In genomic region chrX:103170216-103170615, GRCh38 we compare ENCODE assay signal across 31 cellular contexts. TPM values are rescaled to one million over a fixed set of nuclear protein-coding genes. Genes with fewer than 3 reads are reported as not detected.
DNase-seq lines count a peak whose midpoint lies in the region; ATAC-seq, FAIRE-seq and TF ChIP-seq lines count a peak whose summit lies in the region.
"Had no signal": no experiment of that assay in that cellular context is flagged by ENCODE, and none has a peak within 500 bp of the region (broad histone marks: within the 10 kb centered on the region; RNA-seq: fewer than 3 reads in every experiment).

No MANE protein-coding gene starts in this region.

- intact Hi-C loops in HCT116 (cut with micrococcal nuclease), result loop anchor here (10.0 kb wide), 1 partner anchor 335 kb away; no protein-coding TSS in a partner anchor
- intact Hi-C loops in uterus (cut with DNase I; ENCODE audit: low total_unique reads), result no loop called here

- peak; percentile 72 for FAIRE-seq in astrocyte (lab: Jason Lieb, UNC)
- FAIRE-seq: A549 had no signal

- no peak overlapping the region for H3K4me3 Mint-ChIP-seq in astrocyte (ENCODE audit: unreplicated experiment)
- H3K4me3 Mint-ChIP-seq in type B pancreatic cell, result no peak overlapping the region
- H3K4me3 Mint-ChIP-seq: activated naive CD8-positive, alpha-beta T cell treated with anti-CD3 and anti-CD28 coated beads for 36 hours; activated T-helper 17 cell treated with anti-CD3 and anti-CD28 coated beads, Interleukin-2, amount 50 U/mL, for 72 hours; IgD-negative memory B cell; stimulated activated effector memory CD8-positive, alpha-beta T cell treated with anti-CD3 and anti-CD28 coated beads, Interleukin-12 subunit alpha, Interleukin-12 subunit beta, amount 100 ng/mL, for 72 hours; WTC11 had no signal

- H3K9me2 ChIP-seq in HCT116 (ENCODE audit: insufficient read depth), result no peaks in the 10 kb centered on the region

- no peak for TF ChIP-seq RAD21 in HCT116 (IDR thresholded peaks at IDR 0.05; ENCODE audit: low read depth)

- H3K4me2 ChIP-seq in HCT116 (ENCODE audit: low read length) (peak overlapping the region; percentile 36), astrocyte (ENCODE audit: low read length) (no peak overlapping the region)
- H3K4me2 ChIP-seq: A549 had no signal

- H3K4me1 Mint-ChIP-seq in astrocyte (ENCODE audit: low read depth, unreplicated experiment) (peaks cover 3% of the 10 kb centered on the region), type B pancreatic cell (ENCODE audit: unreplicated experiment) (no peaks in the 10 kb centered on the region)
- H3K4me1 Mint-ChIP-seq: activated naive CD8-positive, alpha-beta T cell treated with anti-CD3 and anti-CD28 coated beads for 36 hours; activated T-helper 17 cell treated with anti-CD3 and anti-CD28 coated beads, Interleukin-2, amount 50 U/mL, for 72 hours; IgD-negative memory B cell; stimulated activated effector memory CD8-positive, alpha-beta T cell treated with anti-CD3 and anti-CD28 coated beads, Interleukin-12 subunit alpha, Interleukin-12 subunit beta, amount 100 ng/mL, for 72 hours had no signal

- RAD21 ChIA-PET in HCT116 (lab: Charles Lee; ENCODE audit: low non-redundant PET in 1 of 2, low total read pairs in 2 of 2, uncharacterized antibody in 2 of 2, unreplicated experiment in 2 of 2), result no interaction called here

- H3K9ac ChIP-seq in HCT116 (ENCODE audit: low read length), result no peak overlapping the region
- no peak overlapping the region for H3K9ac ChIP-seq in astrocyte (ENCODE audit: low read length)

- TF ChIP-seq POLR2A in HCT116 (IDR thresholded peaks at IDR 0.05; ENCODE audit: borderline replicate concordance, extremely low read depth, insufficient read depth, insufficient read length) (no peak), uterus (IDR thresholded peaks at IDR 0.05) (no peak)

- H3K36me3 Mint-ChIP-seq in astrocyte (ENCODE audit: low read depth, unreplicated experiment) (no peaks in the 10 kb centered on the region), type B pancreatic cell (no peaks in the 10 kb centered on the region)
- H3K36me3 Mint-ChIP-seq: activated naive CD8-positive, alpha-beta T cell treated with anti-CD3 and anti-CD28 coated beads for 36 hours; IgD-negative memory B cell; stimulated activated effector memory CD8-positive, alpha-beta T cell treated with anti-CD3 and anti-CD28 coated beads, Interleukin-12 subunit alpha, Interleukin-12 subunit beta, amount 100 ng/mL, for 72 hours; WTC11 had no signal

- CTCF ChIA-PET in HCT116 (lab: Charles Lee), result interaction anchor here (1.1 kb wide), 1 partner anchor 219 kb away, joined by 4 read pairs; no protein-coding TSS in a partner anchor

- TF ChIP-seq CTCF in HCT116 (IDR thresholded peaks at IDR 0.05 in 2 of 3, conservative IDR thresholded peaks at IDR 0.05 in 1 of 3; ENCODE audit: borderline replicate concordance in 1 of 3, insufficient read depth in 1 of 3, low read depth in 2 of 3, low read length in 2 of 3), result no peak
- TF ChIP-seq CTCF in astrocyte (IDR thresholded peaks at IDR 0.05; ENCODE audit: insufficient read depth, low read depth, low read length), result no peak
- no peak for TF ChIP-seq CTCF in foreskin keratinocyte (conservative IDR thresholded peaks at IDR 0.05)
- TF ChIP-seq CTCF in uterus (IDR thresholded peaks at IDR 0.05), result no peak
- TF ChIP-seq CTCF in type B pancreatic cell (conservative IDR thresholded peaks at IDR 0.05), result no peak

- H3K79me2 ChIP-seq in HCT116 (ENCODE audit: insufficient read depth, low read length) (no peaks in the 10 kb centered on the region), astrocyte (ENCODE audit: insufficient read depth, low read length) (no peaks in the 10 kb centered on the region)

- no peak overlapping the region for H2AFZ ChIP-seq in HCT116 (ENCODE audit: low read depth, low read length, poor library complexity, severe bottlenecking)
- H2AFZ ChIP-seq in astrocyte (ENCODE audit: low read depth, low read length), result no peak overlapping the region

- H3K36me3 ChIP-seq in HCT116 (ENCODE audit: control insufficient read depth in 1 of 2, insufficient read depth in 2 of 2, low read length in 2 of 2) (no peaks in the 10 kb centered on the region), astrocyte (ENCODE audit: insufficient read depth, low read length) (no peaks in the 10 kb centered on the region), uterus (no peaks in the 10 kb centered on the region)
- H3K36me3 ChIP-seq: ascending aorta had no signal

- no TSS peak for BruUV-seq in HCT116 (replicated peaks; lab: Mats Ljungman, UMichigan)

- POLR2A ChIA-PET in HCT116 (lab: Charles Lee), result no interaction called here

- H3K9me3 Mint-ChIP-seq in astrocyte (ENCODE audit: unreplicated experiment) (no peaks in the 10 kb centered on the region), type B pancreatic cell (no peaks in the 10 kb centered on the region)
- H3K9me3 Mint-ChIP-seq: activated naive CD8-positive, alpha-beta T cell treated with anti-CD3 and anti-CD28 coated beads for 36 hours; activated T-helper 17 cell treated with anti-CD3 and anti-CD28 coated beads, Interleukin-2, amount 50 U/mL, for 72 hours; IgD-negative memory B cell; stimulated activated effector memory CD8-positive, alpha-beta T cell treated with anti-CD3 and anti-CD28 coated beads, Interleukin-12 subunit alpha, Interleukin-12 subunit beta, amount 100 ng/mL, for 72 hours; WTC11 had no signal

- H3K9me3 ChIP-seq in HCT116 (ENCODE audit: control insufficient read depth in 1 of 2, insufficient read depth in 1 of 2, low read depth in 1 of 2, low read length in 2 of 2) (no peaks in the 10 kb centered on the region), astrocyte (ENCODE audit: insufficient read depth, low read depth, low read length) (no peaks in the 10 kb centered on the region), uterus (no peaks in the 10 kb centered on the region)
- H3K9me3 ChIP-seq: A549, ascending aorta, Caco-2 had no signal

- H3K27me3 ChIP-seq in HCT116 (ENCODE audit: insufficient read depth, low read length) (no peaks in the 10 kb centered on the region), astrocyte (ENCODE audit: insufficient read depth, low read length) (no peaks in the 10 kb centered on the region), foreskin keratinocyte (no peaks in the 10 kb centered on the region), uterus (peaks cover 0 to 4% of the 10 kb centered on the region in 2 donors)
- H3K27me3 ChIP-seq: ascending aorta had no signal

- peaks cover 0 to 6% of the 10 kb centered on the region in 2 experiments; a peak in 2 of 4 replicates for H3K4me1 ChIP-seq in HCT116 (ENCODE audit: control insufficient read depth in 1 of 2, insufficient read depth in 2 of 2, low read length in 2 of 2)
- no peaks in the 10 kb centered on the region for H3K4me1 ChIP-seq in astrocyte (ENCODE audit: insufficient read depth, low read length)
- H3K4me1 ChIP-seq in foreskin keratinocyte, result no peaks in the 10 kb centered on the region
- no peaks in the 10 kb centered on the region for H3K4me1 ChIP-seq in uterus
- H3K4me1 ChIP-seq: A549, ascending aorta, Caco-2 had no signal

- H4K20me1 ChIP-seq in HCT116 (ENCODE audit: insufficient read depth) (no peaks in the 10 kb centered on the region), astrocyte (ENCODE audit: insufficient read depth, low read length) (no peaks in the 10 kb centered on the region)

- DNase-seq in AG08396 (ENCODE audit: low spot score) (peak; percentile 14), HCT116 (ENCODE audit: low read depth, low spot score) (no peak), astrocyte (ENCODE audit: low read depth) (peak; percentile 8), foreskin keratinocyte (no peak), uterus (no peak), type B pancreatic cell (ENCODE audit: extremely low spot score, unreplicated experiment) (no peak)
- no peak for DNase-seq in effector CD4-positive, alpha-beta T cell
- DNase-seq: activated CD4-positive, alpha-beta T cell treated with anti-CD3 and anti-CD28 coated beads, Interleukin-2, amount 50 U/mL, for 4 hours; activated CD8-positive, alpha-beta memory T cell treated with anti-CD3 and anti-CD28 coated beads, Interleukin-2, amount 50 U/mL, for 48 hours; activated naive CD8-positive, alpha-beta T cell treated with anti-CD3 and anti-CD28 coated beads for 36 hours; C1 segment of cervical spinal cord; Caco-2; DND-41; dorsolateral prefrontal cortex; left cardiac atrium; mesendoderm; MM.1S; NCI-H1417 treated with DMSO at 0.1 percent for 48 hours; NCI-H446; nucleus accumbens; SHP77; substantia nigra; T1000 had no signal

- H3K27ac ChIP-seq in HCT116 (ENCODE audit: low read depth, low read length) (no peak overlapping the region), astrocyte (ENCODE audit: low read depth, low read length) (no peak overlapping the region), foreskin keratinocyte (no peak overlapping the region), uterus (no peak overlapping the region)
- H3K27ac ChIP-seq: A549, ascending aorta, dorsolateral prefrontal cortex had no signal

- H3K27ac Mint-ChIP-seq in astrocyte (ENCODE audit: unreplicated experiment) (no peak overlapping the region), type B pancreatic cell (no peak overlapping the region)
- H3K27ac Mint-ChIP-seq: activated naive CD8-positive, alpha-beta T cell treated with anti-CD3 and anti-CD28 coated beads for 36 hours; activated T-helper 17 cell treated with anti-CD3 and anti-CD28 coated beads, Interleukin-2, amount 50 U/mL, for 72 hours; IgD-negative memory B cell; stimulated activated effector memory CD8-positive, alpha-beta T cell treated with anti-CD3 and anti-CD28 coated beads, Interleukin-12 subunit alpha, Interleukin-12 subunit beta, amount 100 ng/mL, for 72 hours; WTC11 had no signal

- H3K27me3 Mint-ChIP-seq in astrocyte (ENCODE audit: low read depth, unreplicated experiment) (no peaks in the 10 kb centered on the region), type B pancreatic cell (no peaks in the 10 kb centered on the region)
- H3K27me3 Mint-ChIP-seq: activated naive CD8-positive, alpha-beta T cell treated with anti-CD3 and anti-CD28 coated beads for 36 hours; activated T-helper 17 cell treated with anti-CD3 and anti-CD28 coated beads, Interleukin-2, amount 50 U/mL, for 72 hours had no signal

- H3K4me3 ChIP-seq in HCT116 (replicated peaks in 1 of 2; ENCODE audit: low read depth in 1 of 2, low read length in 2 of 2), result no peak overlapping the region
- no peak overlapping the region for H3K4me3 ChIP-seq in astrocyte (ENCODE audit: insufficient read depth, low read depth, low read length)
- H3K4me3 ChIP-seq in uterus, result no peak overlapping the region
- H3K4me3 ChIP-seq: A549, ascending aorta, dorsolateral prefrontal cortex had no signal

- ATAC-seq in HCT116 (peak; percentile 64), foreskin keratinocyte (peak; percentile 77), HG02759 (IDR thresholded peaks at IDR 0.05; ENCODE audit: unreplicated experiment) (no peak)
- ATAC-seq: A549; activated T-helper 17 cell treated with anti-CD3 and anti-CD28 coated beads, Interleukin-2, amount 50 U/mL, for 72 hours; left cardiac atrium; stimulated activated effector memory CD8-positive, alpha-beta T cell treated with anti-CD3 and anti-CD28 coated beads, Interleukin-12 subunit alpha, Interleukin-12 subunit beta, amount 100 ng/mL, for 72 hours; WTC11 had no signal

RNA-seq across cellular contexts. Expression of gene BEX4, which starts 44.7 kb away (rescaled TPM):
- total RNA-seq in HCT116 (2021; ENCODE audit: unreplicated experiment) (0.91 TPM), astrocyte (42.9 and 43.4 TPM in 2 replicates), foreskin keratinocyte (32.1 and 48.2 TPM in 2 replicates), uterus (10 to 100 TPM; 34.4 to 80.4 (median 49.1) TPM), type B pancreatic cell (ENCODE audit: low replicate concordance) (57.0 and 80.1 TPM in 2 replicates)
- 0.49 and 0.75 TPM in 2 replicates for polyA plus RNA-seq in HCT116 (2012)
- polyA plus RNA-seq in foreskin keratinocyte, result 38.9 and 54.9 TPM in 2 replicates
- total RNA-seq: OCI-LY7 had no signal

Comparison
In these comparisons a context has a peak if more than half of its experiments do, and no peak if none do; other contexts are left out.
1. DNase-seq: peak in AG08396 (single experiment) and astrocyte (single experiment); none in HCT116 (single experiment), foreskin keratinocyte (0 of 2), uterus (0 of 2), effector CD4-positive, alpha-beta T cell (single experiment) and type B pancreatic cell (single experiment).
2. RNA of gene BEX4, which starts 44.7 kb away (total RNA-seq): 57.0 to 80.1 TPM in type B pancreatic cell, 34.4 to 80.4 TPM in uterus, 42.9 to 43.4 TPM in astrocyte and 32.1 to 48.2 TPM in foreskin keratinocyte; 0.91 TPM in HCT116 (single experiment); every median in the first group is over 10 times any median in the second.